In the genomic region with DNA sequence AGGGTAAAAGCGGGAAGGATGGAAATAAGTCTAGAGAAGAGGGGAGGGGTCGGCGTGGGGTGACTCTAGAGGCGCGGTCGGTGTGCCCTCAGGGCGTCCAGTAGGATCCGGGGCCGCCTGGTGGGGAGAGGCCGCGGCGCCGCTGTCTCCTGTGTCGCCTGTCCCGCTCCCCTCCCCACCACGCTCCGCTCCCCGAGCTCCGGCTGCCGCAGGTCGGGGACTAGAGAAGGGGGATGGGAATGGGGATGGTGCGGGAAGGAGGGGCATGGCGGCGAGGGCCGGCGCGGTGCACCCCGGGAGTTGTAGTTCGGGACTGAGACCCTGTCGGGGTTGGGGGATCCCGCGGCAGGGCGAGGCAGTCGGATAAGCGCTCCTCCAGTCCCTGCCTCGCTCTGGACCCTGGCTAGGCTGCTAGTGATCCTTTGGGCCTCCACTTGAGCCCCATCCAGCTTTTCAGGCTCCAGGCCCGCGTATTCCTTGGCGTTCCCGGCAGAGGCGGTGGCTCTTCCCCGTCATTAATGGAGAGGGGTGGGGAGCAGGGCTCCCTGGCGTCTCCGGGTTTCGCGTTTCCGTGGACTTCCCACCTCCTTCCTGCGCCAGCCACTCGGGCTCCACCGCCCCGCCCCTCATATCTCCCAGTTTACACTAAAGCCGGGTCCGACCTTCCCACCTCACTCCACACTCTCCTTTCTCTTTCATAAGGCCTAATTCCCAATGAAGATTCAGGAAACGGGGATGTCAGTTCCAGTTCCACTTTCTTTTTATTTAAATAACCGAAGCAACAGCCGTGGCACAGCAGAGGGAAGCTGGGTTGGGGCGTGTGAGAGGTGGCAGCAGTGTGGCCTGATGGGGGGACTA, we compare ENCODE assay signal across 8 cellular contexts. TPM values are rescaled to one million over a fixed set of nuclear protein-coding genes. Genes with fewer than 3 reads are reported as not detected.
DNase-seq lines count a peak whose midpoint lies in the region; ATAC-seq and TF ChIP-seq lines count a peak whose summit lies in the region.

A gene with protein sequence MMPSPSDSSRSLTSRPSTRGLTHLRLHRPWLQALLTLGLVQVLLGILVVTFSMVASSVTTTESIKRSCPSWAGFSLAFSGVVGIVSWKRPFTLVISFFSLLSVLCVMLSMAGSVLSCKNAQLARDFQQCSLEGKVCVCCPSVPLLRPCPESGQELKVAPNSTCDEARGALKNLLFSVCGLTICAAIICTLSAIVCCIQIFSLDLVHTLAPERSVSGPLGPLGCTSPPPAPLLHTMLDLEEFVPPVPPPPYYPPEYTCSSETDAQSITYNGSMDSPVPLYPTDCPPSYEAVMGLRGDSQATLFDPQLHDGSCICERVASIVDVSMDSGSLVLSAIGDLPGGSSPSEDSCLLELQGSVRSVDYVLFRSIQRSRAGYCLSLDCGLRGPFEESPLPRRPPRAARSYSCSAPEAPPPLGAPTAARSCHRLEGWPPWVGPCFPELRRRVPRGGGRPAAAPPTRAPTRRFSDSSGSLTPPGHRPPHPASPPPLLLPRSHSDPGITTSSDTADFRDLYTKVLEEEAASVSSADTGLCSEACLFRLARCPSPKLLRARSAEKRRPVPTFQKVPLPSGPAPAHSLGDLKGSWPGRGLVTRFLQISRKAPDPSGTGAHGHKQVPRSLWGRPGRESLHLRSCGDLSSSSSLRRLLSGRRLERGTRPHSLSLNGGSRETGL (minus strand): TSS at position 241 of the 858 bp plus-strand sequence. CDS start 606 bp downstream, outside the sequence.

- TF ChIP-seq CTCF in coronary artery (IDR thresholded peaks at IDR 0.05) = no peak

- intact Hi-C loops in left colon (cut with DNase I, micrococcal nuclease) = loop anchor here in 1 of 2 donors (1.0 kb wide), 1 partner anchor 68 kb away; no protein-coding TSS in a partner anchor

- H3K27ac ChIP-seq in coronary artery = peak within 1 kb of the TSS; percentile 97 to 99

- peak within 1 kb of the TSS; percentile 92 for H3K4me3 ChIP-seq in coronary artery

- DNase-seq in NCI-H510A treated with DMSO at 0.1 percent for 48 hours (lab: John Stamatoyannopoulos, UW) (peak; percentile 62), coronary artery (ENCODE audit: low spot score) (peak; percentile 95), left colon (peak; percentile 91 to 92)
- DNase-seq in activated CD4-positive, alpha-beta T cell treated with anti-CD3 and anti-CD28 coated beads for 48 hours = peak; percentile 88
- peak; percentile 83 for DNase-seq in stimulated activated CD4-positive, alpha-beta T cell treated with anti-CD3 and anti-CD28 coated beads, Interleukin-1b, Interleukin-23, amount 100 ng/mL, for 48 hours

- ATAC-seq in HG03097 (IDR thresholded peaks at IDR 0.05; ENCODE audit: low FRiP score, unreplicated experiment) = peak; percentile 32
- ATAC-seq in left colon = peak; percentile 88
- ATAC-seq in GM21723 (IDR thresholded peaks at IDR 0.05; ENCODE audit: unreplicated experiment) = no peak

- peak; percentile 55 for TF ChIP-seq POLR2A in GM10847 (IDR thresholded peaks at IDR 0.05; ENCODE audit: extremely low read depth, insufficient read length)

RNA-seq across cellular contexts. Expression of the gene that starts here (rescaled TPM):
- total RNA-seq in left colon = 10 to 100 TPM; 19.9 to 21.7 TPM
